ENCODE assay signal across 13 cellular contexts in the genomic region with DNA sequence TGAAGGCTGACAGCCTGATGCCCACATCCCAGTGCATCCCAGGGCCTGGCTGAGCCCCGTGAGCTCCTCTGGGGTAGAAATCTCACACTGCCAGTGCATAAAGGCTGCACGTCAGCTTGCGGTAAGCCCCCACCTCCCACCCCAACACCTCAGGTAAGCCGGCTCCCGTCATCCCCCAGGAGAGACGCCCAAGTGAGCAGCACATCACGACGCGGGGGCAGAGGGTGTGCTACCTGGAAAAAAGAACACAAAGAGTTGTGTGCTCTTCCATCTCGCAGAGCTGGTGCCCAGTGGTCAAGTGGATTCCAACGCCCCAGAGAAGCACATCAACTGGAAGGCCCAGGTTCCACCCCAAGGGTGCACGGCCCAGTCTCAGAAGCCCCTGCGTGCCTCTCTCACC. TPM values are rescaled to one million over a fixed set of nuclear protein-coding genes. Genes with fewer than 3 reads are reported as not detected.
"Had no signal": no experiment of that assay in that cellular context is flagged by ENCODE, and none has a peak within 500 bp of the region (broad histone marks: within the 10 kb centered on the region; RNA-seq: fewer than 3 reads in every experiment).

No MANE protein-coding gene starts in this region.

- H3K4me1 ChIP-seq: parathyroid adenoma, psoas muscle had no signal

- H3K27me3 ChIP-seq: heart left ventricle had no signal

- H3K4me3 ChIP-seq: coronary artery, heart left ventricle, psoas muscle had no signal

- H3K9me3 ChIP-seq: heart left ventricle, psoas muscle had no signal

- DNase-seq: effector CD4-positive, alpha-beta T cell; endodermal cell; foreskin melanocyte; hippocampal formation; psoas muscle; small intestine; stimulated activated CD4-positive, alpha-beta T cell treated with anti-CD3 and anti-CD28 coated beads, Interleukin-2, amount 100 ng/mL, for 48 hours; stimulated activated naive CD4-positive, alpha-beta T cell treated with Interleukin-2 at 50 U/mL for 16 hours; trophoblast cell had no signal

- H3K27ac ChIP-seq: coronary artery, heart left ventricle, parathyroid adenoma, psoas muscle had no signal

- ATAC-seq: heart left ventricle, psoas muscle had no signal

RNA-seq across cellular contexts. Expression of a gene that starts 50.0 kb away (rescaled TPM):
- total RNA-seq: dermis microvascular lymphatic vessel endothelial cell had no signal
